Comparison of ENCODE assay signal across 9 cellular contexts in the genomic region with DNA sequence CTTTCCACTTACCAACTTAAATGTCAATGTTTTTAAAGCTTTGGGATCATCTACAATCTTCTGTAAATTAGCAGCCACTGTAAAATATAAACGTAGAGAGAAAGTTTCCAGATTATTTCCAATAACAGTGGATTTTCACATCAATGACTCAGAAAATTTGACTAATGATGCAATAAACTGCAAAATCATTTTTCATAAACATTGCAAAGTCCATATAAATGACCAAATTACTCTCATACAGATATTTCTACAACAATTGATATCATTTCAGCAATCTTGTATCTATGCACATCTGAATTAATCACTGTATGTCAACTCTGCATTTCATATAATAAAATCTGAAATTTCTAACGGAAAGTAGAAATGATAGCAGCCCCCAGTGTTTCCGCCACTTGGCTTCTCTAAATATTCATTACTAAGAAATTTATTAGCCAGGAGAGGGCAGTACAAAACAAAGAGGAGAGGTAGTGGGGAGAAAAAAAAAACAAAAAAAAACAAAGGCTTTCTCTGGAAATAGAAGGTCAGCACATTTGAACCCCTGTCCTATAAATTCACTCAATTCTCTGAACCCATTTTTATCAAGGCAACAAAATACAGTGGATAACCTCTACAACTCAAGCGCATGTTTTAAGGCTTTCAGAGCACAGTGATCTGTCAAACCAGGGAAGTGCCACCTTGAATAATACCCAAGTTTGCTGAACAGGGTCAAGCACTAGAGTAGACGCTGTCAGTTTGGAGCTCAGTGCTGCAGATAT.
DNase-seq lines count a peak whose midpoint lies in the region; ATAC-seq and TF ChIP-seq lines count a peak whose summit lies in the region.
"Had no signal": no experiment of that assay in that cellular context is flagged by ENCODE, and none has a peak within 500 bp of the region (broad histone marks: within the 10 kb centered on the region; RNA-seq: fewer than 3 reads in every experiment).

No MANE protein-coding gene starts in this region.

- peaks cover 5% of the 10 kb centered on the region for H3K36me3 Mint-ChIP-seq in activated CD4-positive, alpha-beta T cell treated with anti-CD3 and anti-CD28 coated beads, Interleukin-2, amount 10 ng/mL, durations not matched to agents 24 days and 14 days (ENCODE audit: low read depth)

- no peaks in the 10 kb centered on the region for H3K27me3 Mint-ChIP-seq in activated CD4-positive, alpha-beta T cell treated with anti-CD3 and anti-CD28 coated beads, Interleukin-2, amount 10 ng/mL, durations not matched to agents 24 days and 14 days
- H3K27me3 Mint-ChIP-seq: stimulated activated naive CD8-positive, alpha-beta T cell treated with anti-CD3 and anti-CD28 coated beads, Interleukin-15, amount 100 ng/mL, for 72 hours had no signal

- intact Hi-C loops in activated CD4-positive, alpha-beta T cell treated with anti-CD3 and anti-CD28 coated beads, Interleukin-2, amount 10 ng/mL, durations not matched to agents 24 days and 14 days (cut with micrococcal nuclease) = loop anchor here (1.0 kb wide), 1 partner anchor 154 kb away; no protein-coding TSS in a partner anchor

- no peak for ATAC-seq in HG03039 (IDR thresholded peaks at IDR 0.05; ENCODE audit: unreplicated experiment)
- ATAC-seq: stimulated activated naive CD8-positive, alpha-beta T cell treated with anti-CD3 and anti-CD28 coated beads, Interleukin-15, amount 100 ng/mL, for 72 hours had no signal

- H3K4me1 Mint-ChIP-seq in activated CD4-positive, alpha-beta T cell treated with anti-CD3 and anti-CD28 coated beads, Interleukin-2, amount 10 ng/mL, durations not matched to agents 24 days and 14 days = peaks cover 3% of the 10 kb centered on the region

- H3K4me3 ChIP-seq in cardiac fibroblast (replicated peaks in 1 of 2; ENCODE audit: low read depth in 2 of 2, low read length in 2 of 2) = no peak overlapping the region

- H3K4me3 Mint-ChIP-seq in activated CD4-positive, alpha-beta T cell treated with anti-CD3 and anti-CD28 coated beads, Interleukin-2, amount 10 ng/mL, durations not matched to agents 24 days and 14 days = no peak overlapping the region
- H3K4me3 Mint-ChIP-seq: stimulated activated naive CD8-positive, alpha-beta T cell treated with anti-CD3 and anti-CD28 coated beads, Interleukin-15, amount 100 ng/mL, for 72 hours had no signal

- no peak overlapping the region for H3K27ac Mint-ChIP-seq in activated CD4-positive, alpha-beta T cell treated with anti-CD3 and anti-CD28 coated beads, Interleukin-2, amount 10 ng/mL, durations not matched to agents 24 days and 14 days
- H3K27ac Mint-ChIP-seq: stimulated activated naive CD8-positive, alpha-beta T cell treated with anti-CD3 and anti-CD28 coated beads, Interleukin-15, amount 100 ng/mL, for 72 hours had no signal

- DNase-seq in ELR (ENCODE audit: low read depth) (peak; percentile 51), LHCN-M2 (ENCODE audit: low read depth) (peak; percentile 8), cardiac fibroblast (ENCODE audit: low read depth in 2 of 2) (peak; percentile 36), myocyte (ENCODE audit: low read depth) (peak; percentile 27), cortex of kidney (lab: John Stamatoyannopoulos, UW) (no peak)
- no peak for DNase-seq in activated CD4-positive, alpha-beta T cell treated with anti-CD3 and anti-CD28 coated beads, Interleukin-2, amount 10 ng/mL, durations not matched to agents 24 days and 14 days
- DNase-seq: NCI-H526 treated with DMSO at 0.1 percent for 48 hours; stimulated activated naive CD8-positive, alpha-beta T cell treated with anti-CD3 and anti-CD28 coated beads, Interleukin-15, amount 100 ng/mL, for 72 hours had no signal

- peak; percentile 23 for TF ChIP-seq CTCF in cardiac fibroblast (IDR thresholded peaks at IDR 0.05; ENCODE audit: low read depth, low read length)

- H3K9me3 Mint-ChIP-seq in activated CD4-positive, alpha-beta T cell treated with anti-CD3 and anti-CD28 coated beads, Interleukin-2, amount 10 ng/mL, durations not matched to agents 24 days and 14 days = no peaks in the 10 kb centered on the region
- H3K9me3 Mint-ChIP-seq: stimulated activated naive CD8-positive, alpha-beta T cell treated with anti-CD3 and anti-CD28 coated beads, Interleukin-15, amount 100 ng/mL, for 72 hours had no signal

Comparison
In these comparisons a context has a peak if more than half of its experiments do, and no peak if none do; other contexts are left out.
1. DNase-seq: peak in ELR (single experiment), LHCN-M2 (single experiment), cardiac fibroblast (2 of 2) and myocyte (single experiment); none in cortex of kidney (single experiment) and activated CD4-positive, alpha-beta T cell treated with anti-CD3 and anti-CD28 coated beads, Interleukin-2, amount 10 ng/mL, durations not matched to agents 24 days and 14 days (single experiment).